In genomic region chr10:63614371-63614891, GRCh38 we compare ENCODE assay signal across 11 cellular contexts.
DNase-seq lines count a peak whose midpoint lies in the region; ATAC-seq, FAIRE-seq and TF ChIP-seq lines count a peak whose summit lies in the region.
"Had no signal": no experiment of that assay in that cellular context is flagged by ENCODE, and none has a peak within 500 bp of the region (broad histone marks: within the 10 kb centered on the region; RNA-seq: fewer than 3 reads in every experiment).

No MANE protein-coding gene starts in this region.

- no peaks in the 10 kb centered on the region for H4K20me1 ChIP-seq in GM12878 (ENCODE audit: control insufficient read depth, insufficient read depth)

- no peak overlapping the region for H3K27ac Mint-ChIP-seq in stimulated activated naive B cell treated with anti-CD40 and anti-IgM and Interleukin-4, amounts not matched to agents 10 μg/mL and 1 μg/mL and 100 μg/mL, for 72 hours

- H3K9ac ChIP-seq in GM12878 (ENCODE audit: control insufficient read depth, insufficient read depth, low read length), result no peak overlapping the region

- ATAC-seq in GM12878, result no peak; the same call in 2 of the 3 replicates
- ATAC-seq in stimulated activated naive B cell treated with anti-CD40 and anti-IgM and Interleukin-4, amounts not matched to agents 10 μg/mL and 1 μg/mL and 100 μg/mL, for 72 hours (replicated peaks), result no peak

- H3K4me3 ChIP-seq in AG10803 (ENCODE audit: low read length) (no peak overlapping the region), HFF-Myc (replicated peaks; ENCODE audit: low read depth, low read length) (no peak overlapping the region), GM12878 (no peak overlapping the region)

- TF ChIP-seq CTCF in AG10803 (conservative IDR thresholded peaks at IDR 0.05; ENCODE audit: low read length), result no peak
- TF ChIP-seq CTCF in HFF-Myc (IDR thresholded peaks at IDR 0.05; ENCODE audit: low read depth, low read length, missing control alignments), result no peak
- TF ChIP-seq CTCF in GM12878 (IDR thresholded peaks at IDR 0.05 in 2 of 3, conservative IDR thresholded peaks at IDR 0.05 in 1 of 3; ENCODE audit: control insufficient read depth in 2 of 3, extremely low read depth in 1 of 3, insufficient read depth in 1 of 3, low read depth in 3 of 3, low read length in 3 of 3), result no peak

- no peak overlapping the region for H3K4me3 Mint-ChIP-seq in stimulated activated naive B cell treated with anti-CD40 and anti-IgM and Interleukin-4, amounts not matched to agents 10 μg/mL and 1 μg/mL and 100 μg/mL, for 72 hours

- no peak for TF ChIP-seq RAD21 in GM12878 (IDR thresholded peaks at IDR 0.05; ENCODE audit: insufficient read depth, low read depth, low read length)

- no peaks in the 10 kb centered on the region for H3K9me3 Mint-ChIP-seq in stimulated activated naive B cell treated with anti-CD40 and anti-IgM and Interleukin-4, amounts not matched to agents 10 μg/mL and 1 μg/mL and 100 μg/mL, for 72 hours

- CTCF ChIA-PET in GM12878 (lab: Yijun Ruan, JAX), result interaction anchor here (0.6 to 2.4 kb wide), 2 partner anchors 25 to 106 kb away, joined by 3 to 8 read pairs; no protein-coding TSS in a partner anchor

- RAD21 ChIA-PET in GM12878 (lab: Charles Lee; ENCODE audit: unreplicated experiment), result interaction anchor here (1.0 kb wide), 1 partner anchor 15 kb away, joined by 3 read pairs; no protein-coding TSS in a partner anchor

- peaks cover 13 to 24% of the 10 kb centered on the region in 2 donors for H3K36me3 Mint-ChIP-seq in stimulated activated naive B cell treated with anti-CD40 and anti-IgM and Interleukin-4, amounts not matched to agents 10 μg/mL and 1 μg/mL and 100 μg/mL, for 72 hours

- no peaks in the 10 kb centered on the region for H3K79me2 ChIP-seq in GM12878 (ENCODE audit: control insufficient read depth, insufficient read depth, low read length)

- TF ChIP-seq POLR2A in GM12878 (IDR thresholded peaks at IDR 0.05; ENCODE audit: low read depth, low read length), result no peak

- POLR2A ChIA-PET in GM12878 (lab: Charles Lee), result interaction anchor here (0.6 kb wide), 1 partner anchor 97 kb away, joined by 5 read pairs; no protein-coding TSS in a partner anchor

- peak; percentile 87 for DNase-seq in AG10803 (ENCODE audit: low read depth)
- DNase-seq in HFF-Myc (ENCODE audit: extremely low read depth, low read depth), result peak; percentile 57
- no peak for DNase-seq in GM12878 (ENCODE audit: low read depth, low spot score)
- peak; percentile 55 for DNase-seq in left kidney (ENCODE audit: low read depth, low spot score)
- DNase-seq in stimulated activated naive B cell treated with anti-CD40 and anti-IgM and Interleukin-4, amounts not matched to agents 10 μg/mL and 1 μg/mL and 100 μg/mL, for 72 hours, result no peak
- DNase-seq in NCI-H226, result no peak
- DNase-seq in KG1 (lab: John Stamatoyannopoulos, UW), result no peak
- DNase-seq in HK-2 (ENCODE audit: unreplicated experiment), result no peak
- DNase-seq: RPMI8226 had no signal

- WGBS in GM12878 (ENCODE audit: insufficient coverage, insufficient replicate concordance, low lambda C conversion rate, missing lambda C conversion rate), result 95% methylated on average over 2 of the region's 2 CpGs

- H3K4me1 Mint-ChIP-seq in stimulated activated naive B cell treated with anti-CD40 and anti-IgM and Interleukin-4, amounts not matched to agents 10 μg/mL and 1 μg/mL and 100 μg/mL, for 72 hours, result no peaks in the 10 kb centered on the region

- no peaks in the 10 kb centered on the region for H3K4me1 ChIP-seq in GM12878 (ENCODE audit: control insufficient read depth, insufficient read depth, low read length)

- no peak overlapping the region for H3K27ac ChIP-seq in GM12878 (ENCODE audit: control insufficient read depth, insufficient read depth)
- H3K27ac ChIP-seq: VCaP had no signal

- H3K9me3 ChIP-seq in GM12878 (replicated peaks; ENCODE audit: control insufficient read depth, insufficient read depth, low read length), result no peaks in the 10 kb centered on the region

- H3K27me3 ChIP-seq in GM12878 (replicated peaks in 1 of 2; ENCODE audit: control insufficient read depth in 2 of 2, insufficient read depth in 2 of 2, low read length in 1 of 2), result no peaks in the 10 kb centered on the region

- intact Hi-C loops in GM12878 (cut with micrococcal nuclease; ENCODE audit: unreplicated experiment), result no loop called here

- no peaks in the 10 kb centered on the region for H3K27me3 Mint-ChIP-seq in stimulated activated naive B cell treated with anti-CD40 and anti-IgM and Interleukin-4, amounts not matched to agents 10 μg/mL and 1 μg/mL and 100 μg/mL, for 72 hours

- H2AFZ ChIP-seq in GM12878 (ENCODE audit: control insufficient read depth, low read depth, low read length), result no peak overlapping the region

- FAIRE-seq in GM12878 (lab: Jason Lieb, UNC), result no peak
- FAIRE-seq: frontal cortex had no signal

- no peak for TF ChIP-seq EP300 in GM12878 (IDR thresholded peaks at IDR 0.05; ENCODE audit: borderline replicate concordance in 1 of 2, control insufficient read depth in 1 of 2, low read depth in 2 of 2, low read length in 2 of 2)

- H3K36me3 ChIP-seq in GM12878 (ENCODE audit: control insufficient read depth in 2 of 2, insufficient read depth in 2 of 2, low read length in 1 of 2), result no peaks in the 10 kb centered on the region

- SMC1A ChIA-PET in GM12878 (lab: Charles Lee; ENCODE audit: uncharacterized antibody, unreplicated experiment), result interaction anchor here (0.6 to 1.7 kb wide), 3 partner anchors 9 to 59 kb away, joined by 3 to 7 read pairs (median 3); no protein-coding TSS in a partner anchor

- no peak overlapping the region for H3K4me2 ChIP-seq in GM12878 (ENCODE audit: control insufficient read depth, insufficient read depth)

- in situ Hi-C loops in GM12878 (cut with MboI), result no loop called here

- BruUV-seq in GM12878 (replicated peaks; lab: Mats Ljungman, UMichigan), result no TSS peak

TF ChIP-seq in GM12878, 131 proteins besides CTCF, POLR2A, EP300 and RAD21:
- peak; percentile 31 for TF ChIP-seq BCL3 (IDR thresholded peaks at IDR 0.05; ENCODE audit: borderline replicate concordance, insufficient read depth, low read depth, low read length, poor library complexity, severe bottlenecking)
- TF ChIP-seq PAX5 (IDR thresholded peaks at IDR 0.05; ENCODE audit: borderline replicate concordance, low read depth, low read length), result no peak
- no peak for TF ChIP-seq RELA (IDR thresholded peaks at IDR 0.05; ENCODE audit: borderline replicate concordance, partially characterized antibody)
- no peak for TF ChIP-seq ZBED1 (IDR thresholded peaks at IDR 0.05; ENCODE audit: borderline replicate concordance)
- no peak for TF ChIP-seq MTA3 (IDR thresholded peaks at IDR 0.05; ENCODE audit: borderline replicate concordance, low read length)
- TF ChIP-seq ZNF687 (IDR thresholded peaks at IDR 0.05), result no peak

Comparison
In these comparisons a context has a peak if more than half of its experiments do, and no peak if none do; other contexts are left out.
1. DNase-seq: peak in AG10803 (single experiment), HFF-Myc (single experiment) and left kidney (single experiment); none in GM12878 (single experiment), stimulated activated naive B cell treated with anti-CD40 and anti-IgM and Interleukin-4, amounts not matched to agents 10 μg/mL and 1 μg/mL and 100 μg/mL, for 72 hours (single experiment), NCI-H226 (single experiment), KG1 (single experiment) and HK-2 (single experiment).